In the genomic region with DNA sequence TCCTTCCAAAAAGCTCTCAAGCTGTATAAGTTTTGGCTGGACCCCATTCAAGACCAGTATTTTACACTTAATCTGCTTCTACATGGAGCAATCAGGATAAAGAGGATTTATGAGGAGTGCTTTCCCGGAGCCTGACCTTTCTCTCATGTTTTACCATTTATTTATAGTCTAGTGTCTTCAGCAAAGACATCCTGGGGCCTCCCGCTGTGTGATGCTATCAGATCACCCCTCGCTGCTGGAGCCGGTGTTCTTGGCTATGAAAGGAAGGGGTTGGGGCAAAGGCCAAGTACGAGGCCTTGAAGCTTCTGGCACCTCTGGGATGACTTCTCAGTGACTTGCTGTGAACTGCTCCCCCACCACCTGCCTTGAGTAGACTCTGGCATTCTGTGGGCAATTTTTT, we compare ENCODE assay signal across 25 cellular contexts.
DNase-seq lines count a peak whose midpoint lies in the region; ATAC-seq, FAIRE-seq and TF ChIP-seq lines count a peak whose summit lies in the region.
"Had no signal": no experiment of that assay in that cellular context is flagged by ENCODE, and none has a peak within 500 bp of the region (broad histone marks: within the 10 kb centered on the region; RNA-seq: fewer than 3 reads in every experiment).

No MANE protein-coding gene starts in this region.

- FAIRE-seq in kidney (lab: Jason Lieb, UNC): no peak
- FAIRE-seq: GM12878, HepG2 had no signal

- no peaks in the 10 kb centered on the region for H3K36me3 ChIP-seq in breast epithelium
- no peaks in the 10 kb centered on the region for H3K36me3 ChIP-seq in Panc1 (ENCODE audit: control insufficient read depth, insufficient read depth, low read length)
- H3K36me3 ChIP-seq in kidney (ENCODE audit: control insufficient read depth in 1 of 2, insufficient read depth in 2 of 2, low read length in 2 of 2): no peaks in the 10 kb centered on the region
- no peaks in the 10 kb centered on the region for H3K36me3 ChIP-seq in ascending aorta
- H3K36me3 ChIP-seq: upper lobe of right lung had no signal

- no peak for ATAC-seq in Panc1
- ATAC-seq: HepG2, upper lobe of right lung had no signal

- BruUV-seq in MCF 10A (replicated peaks; lab: Mats Ljungman, UMichigan) (no TSS peak), Panc1 (replicated peaks; lab: Mats Ljungman, UMichigan) (no TSS peak)

- no peak overlapping the region for H3K4me3 Mint-ChIP-seq in MCF 10A (ENCODE audit: unreplicated experiment)
- H3K4me3 Mint-ChIP-seq: activated B cell treated with CpG ODN at 0.5 μM for 24 hours; activated T-helper 1 cell treated with anti-CD3 and anti-CD28 coated beads, Interleukin-12 subunit alpha, Interleukin-12 subunit beta, Interleukin-2, Interleukin-4 antibody, amounts not matched to agents 30 ng/mL and 10 ng/mL and 1 ng/mL, durations not matched to agents 14 hours and 24 hours and 36 hours had no signal

- peak overlapping the region; percentile 78 for H3K27ac Mint-ChIP-seq in MCF 10A (ENCODE audit: low read depth, unreplicated experiment)
- H3K27ac Mint-ChIP-seq: activated B cell treated with CpG ODN at 0.5 μM for 24 hours; activated T-helper 1 cell treated with anti-CD3 and anti-CD28 coated beads, Interleukin-12 subunit alpha, Interleukin-12 subunit beta, Interleukin-2, Interleukin-4 antibody, amounts not matched to agents 30 ng/mL and 10 ng/mL and 1 ng/mL, durations not matched to agents 14 hours and 24 hours and 36 hours had no signal

- H3K27me3 Mint-ChIP-seq in MCF 10A (ENCODE audit: insufficient read depth, unreplicated experiment): no peaks in the 10 kb centered on the region

- no peaks in the 10 kb centered on the region for H3K27me3 ChIP-seq in breast epithelium
- H3K27me3 ChIP-seq in Panc1 (ENCODE audit: control insufficient read depth, insufficient read depth, low read length): no peaks in the 10 kb centered on the region
- H3K27me3 ChIP-seq in ascending aorta: no peaks in the 10 kb centered on the region
- H3K27me3 ChIP-seq: upper lobe of right lung had no signal

- in situ Hi-C loops in Panc1 (cut with HindIII; ENCODE audit: low pct_unique_long_range_greater_than_20kb, low sequenced_read_pairs): no loop called here

- no peak overlapping the region for H3K9ac ChIP-seq in kidney (ENCODE audit: low read length in 2 of 2)

- POLR2A ChIA-PET in MCF 10A (lab: Yijun Ruan, JAX) (interaction anchor here (0.7 kb wide), 1 partner anchor 189 kb away, joined by 3 read pairs; no protein-coding TSS in a partner anchor), Panc1 (lab: Charles Lee) (no interaction called here)

- H3K36me3 Mint-ChIP-seq in MCF 10A (ENCODE audit: insufficient read depth, unreplicated experiment): no peaks in the 10 kb centered on the region

- H3K9me3 ChIP-seq in breast epithelium: no peaks in the 10 kb centered on the region
- no peaks in the 10 kb centered on the region for H3K9me3 ChIP-seq in Panc1 (ENCODE audit: control insufficient read depth, insufficient read depth, low read depth, low read length)
- no peaks in the 10 kb centered on the region for H3K9me3 ChIP-seq in kidney (ENCODE audit: control insufficient read depth in 1 of 2, low read length in 2 of 2)
- H3K9me3 ChIP-seq in ascending aorta: no peaks in the 10 kb centered on the region
- H3K9me3 ChIP-seq: upper lobe of right lung had no signal

- intact Hi-C loops in MCF 10A (cut with micrococcal nuclease): loop anchor here (5.0 kb wide), 1 partner anchor 189 kb away; no protein-coding TSS in a partner anchor
- intact Hi-C loops in breast epithelium (cut with DNase I; ENCODE audit: low total_unique reads): no loop called here
- intact Hi-C loops in Panc1 (cut with micrococcal nuclease; ENCODE audit: unreplicated experiment): loop anchor here (5.0 kb wide), 2 partner anchors 189 to 191 kb away; partner anchors contain the start of gene ADAMTS15
- intact Hi-C loops in kidney (cut with DNase I): no loop called here
- intact Hi-C loops in ascending aorta (cut with DNase I): no loop called here

- DNase-seq in MCF 10A (ENCODE audit: unreplicated experiment): no peak
- no peak for DNase-seq in breast epithelium (ENCODE audit: low spot score in 2 of 2)
- DNase-seq in Panc1 (ENCODE audit: low read depth, low spot score): no peak
- peak; percentile 76 for DNase-seq in kidney
- DNase-seq in hepatic stellate cell (ENCODE audit: low spot score): no peak
- DNase-seq in SKM-1 treated with dmso at 0.1 percent for 144 hours (lab: John Stamatoyannopoulos, UW; ENCODE audit: unreplicated experiment): no peak
- no peak for DNase-seq in NCI-H2029 (lab: John Stamatoyannopoulos, UW)
- no peak for DNase-seq in ascending aorta (ENCODE audit: low spot score in 2 of 2)
- DNase-seq: ACHN; activated B cell treated with CpG ODN at 0.5 μM for 24 hours; activated CD4-positive, alpha-beta T cell treated with anti-CD3 and anti-CD28 coated beads, Interleukin-2, amount 50 U/mL, for 4 hours; activated naive CD4-positive, alpha-beta T cell treated with anti-CD3 and anti-CD28 coated beads, Interleukin-2, amount 50 U/mL, for 16 hours; anterior cingulate cortex; caudate nucleus; DND-41; NCI-H1105 treated with DMSO at 0.1 percent for 48 hours; NCI-H2081; nucleus accumbens; substantia nigra; T-helper 9 cell; upper lobe of right lung had no signal

- CTCF ChIA-PET in MCF 10A (lab: Yijun Ruan, JAX): interaction anchor here (2.5 kb wide), 1 partner anchor 224 kb away, joined by 8 read pairs; no protein-coding TSS in a partner anchor
- CTCF ChIA-PET in Panc1 (lab: Charles Lee): no interaction called here

- no peak for TF ChIP-seq CTCF in MCF 10A (IDR thresholded peaks at IDR 0.05; ENCODE audit: unreplicated experiment)
- no peak for TF ChIP-seq CTCF in breast epithelium (IDR thresholded peaks at IDR 0.05)
- no peak for TF ChIP-seq CTCF in Panc1 (IDR thresholded peaks at IDR 0.05)
- no peak for TF ChIP-seq CTCF in kidney (IDR thresholded peaks at IDR 0.05; ENCODE audit: borderline replicate concordance, extremely low read depth, insufficient read depth)
- TF ChIP-seq CTCF in ascending aorta (IDR thresholded peaks at IDR 0.05): no peak

- no peak for TF ChIP-seq POLR2A in breast epithelium (IDR thresholded peaks at IDR 0.05)

- no peak overlapping the region for H3K4me3 ChIP-seq in breast epithelium
- H3K4me3 ChIP-seq in Panc1 (ENCODE audit: low read depth in 2 of 2, low read length in 2 of 2): no peak overlapping the region
- no peak overlapping the region for H3K4me3 ChIP-seq in kidney (ENCODE audit: low read length in 2 of 2)
- no peak overlapping the region for H3K4me3 ChIP-seq in ascending aorta
- H3K4me3 ChIP-seq: GM12878, smooth muscle cell, upper lobe of right lung had no signal

- no peaks in the 10 kb centered on the region for H3K9me3 Mint-ChIP-seq in MCF 10A (ENCODE audit: unreplicated experiment)
- H3K9me3 Mint-ChIP-seq: activated B cell treated with CpG ODN at 0.5 μM for 24 hours; activated T-helper 1 cell treated with anti-CD3 and anti-CD28 coated beads, Interleukin-12 subunit alpha, Interleukin-12 subunit beta, Interleukin-2, Interleukin-4 antibody, amounts not matched to agents 30 ng/mL and 10 ng/mL and 1 ng/mL, durations not matched to agents 14 hours and 24 hours and 36 hours had no signal

- H3K27ac ChIP-seq in breast epithelium (peak overlapping the region in 1 of 2 donors; percentile 43), Panc1 (ENCODE audit: low read length) (peak overlapping the region; percentile 99), kidney (ENCODE audit: low read depth in 2 of 2, low read length in 2 of 2) (no peak overlapping the region), ascending aorta (no peak overlapping the region)
- H3K27ac ChIP-seq: upper lobe of right lung had no signal

- H3K4me1 ChIP-seq in breast epithelium: no peaks in the 10 kb centered on the region
- peaks cover 64% of the 10 kb centered on the region for H3K4me1 ChIP-seq in Panc1 (ENCODE audit: control insufficient read depth, insufficient read depth, low read length)
- no peaks in the 10 kb centered on the region for H3K4me1 ChIP-seq in kidney (ENCODE audit: control insufficient read depth in 1 of 2, insufficient read depth in 1 of 2, low read depth in 1 of 2, low read length in 2 of 2)
- peaks cover 0 to 6% of the 10 kb centered on the region in 2 donors for H3K4me1 ChIP-seq in ascending aorta

- H3K4me1 Mint-ChIP-seq in MCF 10A (ENCODE audit: insufficient read depth, unreplicated experiment): peaks cover 44% of the 10 kb centered on the region
- H3K4me1 Mint-ChIP-seq: activated B cell treated with CpG ODN at 0.5 μM for 24 hours had no signal

Comparison
In these comparisons a context has a peak if more than half of its experiments do, and no peak if none do; other contexts are left out.
1. intact Hi-C loops: an anchor here in MCF 10A (5.0 kb wide) and Panc1 (5.0 kb wide); none called in breast epithelium, kidney and ascending aorta.